19 cellular contexts compared by ENCODE assay signal in the genomic region with DNA sequence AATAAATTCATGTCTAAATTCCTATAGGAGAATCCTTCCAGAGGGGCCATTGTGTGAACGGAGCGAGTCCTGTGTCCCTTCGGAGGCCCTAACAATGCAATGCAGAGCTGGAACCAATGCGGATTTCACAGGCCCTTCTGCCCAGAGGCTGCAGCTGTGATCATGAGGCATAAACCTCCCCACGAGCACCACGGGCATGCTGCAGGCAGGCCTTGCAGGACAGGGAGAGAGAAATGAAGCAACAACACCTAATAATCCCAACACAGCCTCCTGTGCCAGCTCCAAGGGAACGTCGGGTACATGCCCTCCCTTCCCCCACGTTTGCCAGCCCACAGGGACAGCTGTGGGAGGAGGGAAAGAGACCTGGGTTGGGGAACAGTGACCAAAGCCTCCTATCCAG.
A peak's percentile ranks its signal among the peaks of the same experiment; 100 is the strongest.
DNase-seq lines count a peak whose midpoint lies in the region; ATAC-seq, FAIRE-seq and TF ChIP-seq lines count a peak whose summit lies in the region.
"Had no signal": no experiment of that assay in that cellular context is flagged by ENCODE, and none has a peak within 500 bp of the region (broad histone marks: within the 10 kb centered on the region; RNA-seq: fewer than 3 reads in every experiment).

No MANE protein-coding gene starts in this region.

- no peak overlapping the region for H3K4me3 ChIP-seq in HUES48 (ENCODE audit: low read depth, low read length)
- H3K4me3 ChIP-seq in right lobe of liver = no peak overlapping the region
- no peak overlapping the region for H3K4me3 ChIP-seq in pancreas
- no peak overlapping the region for H3K4me3 ChIP-seq in body of pancreas
- H3K4me3 ChIP-seq: A549, Peyer's patch had no signal

- intact Hi-C loops in right lobe of liver (cut with DNase I) (no loop called here), pancreas (cut with DNase I) (no loop called here), body of pancreas (cut with DNase I) (no loop called here)

- no peaks in the 10 kb centered on the region for H3K9me3 Mint-ChIP-seq in natural killer cell treated with Interleukin-12 subunit alpha and Interleukin-12 subunit beta and Interleukin-15 and Interleukin-18, amount 100 ng/mL, for 72 hours
- H3K9me3 Mint-ChIP-seq: activated naive CD4-positive, alpha-beta T cell treated with anti-CD3 and anti-CD28 coated beads, Interleukin-2, amount 50 U/mL, for 24 hours; activated T-cell treated with anti-CD3 and anti-CD28 coated beads, Interleukin-2, amount 50 U/mL, for 72 hours had no signal

- no peaks in the 10 kb centered on the region for H3K36me3 Mint-ChIP-seq in natural killer cell treated with Interleukin-12 subunit alpha and Interleukin-12 subunit beta and Interleukin-15 and Interleukin-18, amount 100 ng/mL, for 72 hours
- H3K36me3 Mint-ChIP-seq: activated naive CD4-positive, alpha-beta T cell treated with anti-CD3 and anti-CD28 coated beads, Interleukin-2, amount 50 U/mL, for 24 hours; naive thymus-derived CD8-positive, alpha-beta T cell had no signal

- H3K9ac ChIP-seq in HUES48 (ENCODE audit: low read depth, low read length) = no peak overlapping the region
- H3K9ac ChIP-seq: KMS-11 had no signal

- no peak overlapping the region for H3K27ac Mint-ChIP-seq in natural killer cell treated with Interleukin-12 subunit alpha and Interleukin-12 subunit beta and Interleukin-15 and Interleukin-18, amount 100 ng/mL, for 72 hours
- H3K27ac Mint-ChIP-seq: activated naive CD4-positive, alpha-beta T cell treated with anti-CD3 and anti-CD28 coated beads, Interleukin-2, amount 50 U/mL, for 24 hours; activated T-cell treated with anti-CD3 and anti-CD28 coated beads, Interleukin-2, amount 50 U/mL, for 72 hours; naive thymus-derived CD8-positive, alpha-beta T cell had no signal

- H3K27ac ChIP-seq in HUES48 (ENCODE audit: low read depth, low read length) (peak overlapping the region; percentile 11), right lobe of liver (peak overlapping the region in 2 of 3 donors; percentile 38 to 41), pancreas (peak overlapping the region in 1 of 4 donors; percentile 16), body of pancreas (peak overlapping the region in 1 of 4 donors; percentile 17)
- H3K27ac ChIP-seq: KMS-11, Peyer's patch had no signal

- no peaks in the 10 kb centered on the region for H3K9me3 ChIP-seq in HUES48 (ENCODE audit: control insufficient read depth, insufficient read depth, low read length)
- no peaks in the 10 kb centered on the region for H3K9me3 ChIP-seq in right lobe of liver
- H3K9me3 ChIP-seq in pancreas = no peaks in the 10 kb centered on the region
- no peaks in the 10 kb centered on the region for H3K9me3 ChIP-seq in body of pancreas
- H3K9me3 ChIP-seq: A549, Peyer's patch had no signal

- peak; percentile 84 for DNase-seq in ecto neural progenitor cell (ENCODE audit: low spot score)
- peak in 2 of 3 donors; percentile 68 to 85 for DNase-seq in right lobe of liver
- no peak for DNase-seq in pancreas
- DNase-seq in RKO (ENCODE audit: low spot score) = no peak
- no peak for DNase-seq in body of pancreas
- DNase-seq in NCI-H2196 (lab: John Stamatoyannopoulos, UW; ENCODE audit: unreplicated experiment) = no peak
- no peak for DNase-seq in natural killer cell treated with Interleukin-12 subunit alpha and Interleukin-12 subunit beta and Interleukin-15 and Interleukin-18, amount 100 ng/mL, for 72 hours (ENCODE audit: low spot score)
- DNase-seq: activated T-cell treated with anti-CD3 and anti-CD28 coated beads, Interleukin-2, amount 50 U/mL, for 72 hours; H7; hippocampal formation; naive thymus-derived CD8-positive, alpha-beta T cell; NCI-H1092 treated with DMSO at 0.1 percent for 48 hours; NCI-H2081 treated with DMSO at 0.1 percent for 48 hours; Peyer's patch had no signal

- TF ChIP-seq POLR2A in right lobe of liver (IDR thresholded peaks at IDR 0.05) = no peak
- TF ChIP-seq POLR2A in body of pancreas (IDR thresholded peaks at IDR 0.05) = no peak

- ATAC-seq in right lobe of liver = peak; percentile 45 to 87 (median 83)
- ATAC-seq in pancreas = peak; percentile 10 to 37 (median 24)
- ATAC-seq in body of pancreas = no peak
- no peak for ATAC-seq in natural killer cell treated with Interleukin-12 subunit alpha and Interleukin-12 subunit beta and Interleukin-15 and Interleukin-18, amount 100 ng/mL, for 72 hours
- ATAC-seq: A549; activated T-cell treated with anti-CD3 and anti-CD28 coated beads, Interleukin-2, amount 50 U/mL, for 72 hours; naive thymus-derived CD8-positive, alpha-beta T cell had no signal

- peaks cover 0 to 3% of the 10 kb centered on the region in 2 donors for H3K27me3 Mint-ChIP-seq in natural killer cell treated with Interleukin-12 subunit alpha and Interleukin-12 subunit beta and Interleukin-15 and Interleukin-18, amount 100 ng/mL, for 72 hours
- H3K27me3 Mint-ChIP-seq: activated naive CD4-positive, alpha-beta T cell treated with anti-CD3 and anti-CD28 coated beads, Interleukin-2, amount 50 U/mL, for 24 hours; naive thymus-derived CD8-positive, alpha-beta T cell had no signal

- H3K36me3 ChIP-seq in HUES48 (ENCODE audit: control insufficient read depth, insufficient read depth, low read length) = no peaks in the 10 kb centered on the region; the same call in 1 of the 2 replicates
- H3K36me3 ChIP-seq in right lobe of liver = peaks cover 0 to 16% (median 3%) of the 10 kb centered on the region in 4 donors
- H3K36me3 ChIP-seq in pancreas = no peaks in the 10 kb centered on the region
- no peaks in the 10 kb centered on the region for H3K36me3 ChIP-seq in body of pancreas (replicated peaks in 1 of 2; ENCODE audit: insufficient read depth in 1 of 2, low read depth in 2 of 2)

- no peak for FAIRE-seq in pancreas (lab: Jason Lieb, UNC)
- FAIRE-seq: A549, colon had no signal

- H3K4me1 ChIP-seq in HUES48 (ENCODE audit: control insufficient read depth, insufficient read depth, low read length) = no peaks in the 10 kb centered on the region; the same call in 1 of the 2 replicates
- H3K4me1 ChIP-seq in right lobe of liver = peaks cover 0 to 34% (median 11%) of the 10 kb centered on the region in 4 donors
- peaks cover 17 to 31% (median 19%) of the 10 kb centered on the region in 3 donors for H3K4me1 ChIP-seq in pancreas
- H3K4me1 ChIP-seq in body of pancreas = peaks cover 37% of the 10 kb centered on the region

- no peaks in the 10 kb centered on the region for H3K4me1 Mint-ChIP-seq in natural killer cell treated with Interleukin-12 subunit alpha and Interleukin-12 subunit beta and Interleukin-15 and Interleukin-18, amount 100 ng/mL, for 72 hours (ENCODE audit: low read depth in 2 of 2)
- H3K4me1 Mint-ChIP-seq: activated naive CD4-positive, alpha-beta T cell treated with anti-CD3 and anti-CD28 coated beads, Interleukin-2, amount 50 U/mL, for 24 hours; naive thymus-derived CD8-positive, alpha-beta T cell had no signal

- TF ChIP-seq CTCF in right lobe of liver (IDR thresholded peaks at IDR 0.05) (no peak), pancreas (IDR thresholded peaks at IDR 0.05) (no peak), body of pancreas (IDR thresholded peaks at IDR 0.05) (no peak)

- H3K27me3 ChIP-seq in HUES48 (ENCODE audit: control insufficient read depth, insufficient read depth, low read length) = no peaks in the 10 kb centered on the region
- H3K27me3 ChIP-seq in right lobe of liver = no peaks in the 10 kb centered on the region
- no peaks in the 10 kb centered on the region for H3K27me3 ChIP-seq in pancreas
- no peaks in the 10 kb centered on the region for H3K27me3 ChIP-seq in body of pancreas
- H3K27me3 ChIP-seq: Peyer's patch had no signal

- WGBS in right lobe of liver (ENCODE audit: insufficient coverage, low coverage, low lambda C conversion rate, missing lambda C conversion rate) = 19% methylated on average over 3 of the region's 9 CpGs
- 45 to 50% methylated on average over 9 of the region's 9 CpGs for WGBS in pancreas, 2 donors
- 60 to 86% methylated on average over 5 to 9 of the region's 9 CpGs for WGBS in body of pancreas, 2 donors

- no peak overlapping the region for H3K4me3 Mint-ChIP-seq in natural killer cell treated with Interleukin-12 subunit alpha and Interleukin-12 subunit beta and Interleukin-15 and Interleukin-18, amount 100 ng/mL, for 72 hours
- H3K4me3 Mint-ChIP-seq: activated naive CD4-positive, alpha-beta T cell treated with anti-CD3 and anti-CD28 coated beads, Interleukin-2, amount 50 U/mL, for 24 hours; activated T-cell treated with anti-CD3 and anti-CD28 coated beads, Interleukin-2, amount 50 U/mL, for 72 hours; naive thymus-derived CD8-positive, alpha-beta T cell had no signal

Comparison
In these comparisons a context has a peak if more than half of its experiments do, and no peak if none do; other contexts are left out.
1. DNase-seq: peak in ecto neural progenitor cell (single experiment) and right lobe of liver (2 of 3); none in pancreas (0 of 6), RKO (single experiment), body of pancreas (0 of 4), NCI-H2196 (single experiment) and natural killer cell treated with Interleukin-12 subunit alpha and Interleukin-12 subunit beta and Interleukin-15 and Interleukin-18, amount 100 ng/mL, for 72 hours (single experiment).
2. ATAC-seq: peak in right lobe of liver (4 of 4) and pancreas (4 of 4); none in body of pancreas (single experiment) and natural killer cell treated with Interleukin-12 subunit alpha and Interleukin-12 subunit beta and Interleukin-15 and Interleukin-18, amount 100 ng/mL, for 72 hours (0 of 2).